In the genomic region with DNA sequence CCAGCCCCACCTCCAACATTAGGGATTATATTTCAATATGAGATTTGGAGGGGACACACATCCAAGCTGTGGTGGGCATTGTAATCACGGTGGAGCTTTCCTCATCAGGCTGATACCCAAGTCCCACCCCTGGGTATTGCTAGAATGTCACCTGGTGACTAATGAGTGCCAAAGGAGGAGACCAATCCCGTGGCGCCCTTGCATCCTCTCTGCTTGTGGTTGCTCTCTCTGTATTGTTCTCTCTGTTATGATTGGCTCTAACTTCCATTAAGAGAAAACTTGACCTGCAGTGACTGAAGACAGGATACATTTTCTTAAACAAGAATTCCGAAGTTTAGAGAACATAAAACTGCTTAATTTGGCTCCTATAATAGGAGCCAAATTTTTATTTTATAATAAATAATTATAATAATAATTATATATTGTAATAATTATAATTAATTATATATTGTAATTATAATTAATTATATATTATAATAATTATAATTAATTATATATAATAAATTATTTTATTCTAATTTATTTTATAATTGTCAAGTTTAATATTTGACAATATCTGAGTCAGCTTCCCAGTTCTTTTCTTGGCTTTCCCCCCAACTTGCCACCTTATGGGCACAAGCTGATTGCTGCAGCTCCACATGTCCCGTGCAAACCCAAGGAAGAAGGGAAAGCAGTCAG, we compare ENCODE assay signal across 1 cellular context.
TF ChIP-seq lines count a peak whose summit lies in the region.

No MANE protein-coding gene starts in this region.

TF ChIP-seq in SK-N-SH treated with all-trans-retinoic acid at 6 μM for 48 hours, 23 proteins besides CTCF, POLR2A, EP300 and RAD21 (continued from another document):
- TF ChIP-seq, protein P1, sequence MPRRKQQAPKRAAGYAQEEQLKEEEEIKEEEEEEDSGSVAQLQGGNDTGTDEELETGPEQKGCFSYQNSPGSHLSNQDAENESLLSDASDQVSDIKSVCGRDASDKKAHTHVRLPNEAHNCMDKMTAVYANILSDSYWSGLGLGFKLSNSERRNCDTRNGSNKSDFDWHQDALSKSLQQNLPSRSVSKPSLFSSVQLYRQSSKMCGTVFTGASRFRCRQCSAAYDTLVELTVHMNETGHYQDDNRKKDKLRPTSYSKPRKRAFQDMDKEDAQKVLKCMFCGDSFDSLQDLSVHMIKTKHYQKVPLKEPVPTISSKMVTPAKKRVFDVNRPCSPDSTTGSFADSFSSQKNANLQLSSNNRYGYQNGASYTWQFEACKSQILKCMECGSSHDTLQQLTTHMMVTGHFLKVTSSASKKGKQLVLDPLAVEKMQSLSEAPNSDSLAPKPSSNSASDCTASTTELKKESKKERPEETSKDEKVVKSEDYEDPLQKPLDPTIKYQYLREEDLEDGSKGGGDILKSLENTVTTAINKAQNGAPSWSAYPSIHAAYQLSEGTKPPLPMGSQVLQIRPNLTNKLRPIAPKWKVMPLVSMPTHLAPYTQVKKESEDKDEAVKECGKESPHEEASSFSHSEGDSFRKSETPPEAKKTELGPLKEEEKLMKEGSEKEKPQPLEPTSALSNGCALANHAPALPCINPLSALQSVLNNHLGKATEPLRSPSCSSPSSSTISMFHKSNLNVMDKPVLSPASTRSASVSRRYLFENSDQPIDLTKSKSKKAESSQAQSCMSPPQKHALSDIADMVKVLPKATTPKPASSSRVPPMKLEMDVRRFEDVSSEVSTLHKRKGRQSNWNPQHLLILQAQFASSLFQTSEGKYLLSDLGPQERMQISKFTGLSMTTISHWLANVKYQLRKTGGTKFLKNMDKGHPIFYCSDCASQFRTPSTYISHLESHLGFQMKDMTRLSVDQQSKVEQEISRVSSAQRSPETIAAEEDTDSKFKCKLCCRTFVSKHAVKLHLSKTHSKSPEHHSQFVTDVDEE (CRISPR knock-in tag; IDR thresholded peaks at IDR 0.05), result no peak
- TF ChIP-seq, protein P2, sequence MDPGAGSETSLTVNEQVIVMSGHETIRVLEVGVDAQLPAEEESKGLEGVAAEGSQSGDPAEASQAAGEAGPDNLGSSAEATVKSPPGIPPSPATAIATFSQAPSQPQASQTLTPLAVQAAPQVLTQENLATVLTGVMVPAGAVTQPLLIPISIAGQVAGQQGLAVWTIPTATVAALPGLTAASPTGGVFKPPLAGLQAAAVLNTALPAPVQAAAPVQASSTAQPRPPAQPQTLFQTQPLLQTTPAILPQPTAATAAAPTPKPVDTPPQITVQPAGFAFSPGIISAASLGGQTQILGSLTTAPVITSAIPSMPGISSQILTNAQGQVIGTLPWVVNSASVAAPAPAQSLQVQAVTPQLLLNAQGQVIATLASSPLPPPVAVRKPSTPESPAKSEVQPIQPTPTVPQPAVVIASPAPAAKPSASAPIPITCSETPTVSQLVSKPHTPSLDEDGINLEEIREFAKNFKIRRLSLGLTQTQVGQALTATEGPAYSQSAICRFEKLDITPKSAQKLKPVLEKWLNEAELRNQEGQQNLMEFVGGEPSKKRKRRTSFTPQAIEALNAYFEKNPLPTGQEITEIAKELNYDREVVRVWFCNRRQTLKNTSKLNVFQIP (CRISPR knock-in tag; IDR thresholded peaks at IDR 0.05; ENCODE audit: borderline replicate concordance, low read depth), result no peak
- TF ChIP-seq OSR1 (CRISPR knock-in tag; IDR thresholded peaks at IDR 0.05), result no peak
TF ChIP-seq in SK-N-SH treated with all-trans-retinoic acid at 6 μM for 48 hours: peak in this region for 0.
